16 cellular contexts compared by ENCODE assay signal in genomic region chr5:38601843-38602424, GRCh38. TPM values are rescaled to one million over a fixed set of nuclear protein-coding genes. Genes with fewer than 3 reads are reported as not detected.
DNase-seq lines count a peak whose midpoint lies in the region; ATAC-seq and TF ChIP-seq lines count a peak whose summit lies in the region.
"Had no signal": no experiment of that assay in that cellular context is flagged by ENCODE, and none has a peak within 500 bp of the region (broad histone marks: within the 10 kb centered on the region; RNA-seq: fewer than 3 reads in every experiment).

No MANE protein-coding gene starts in this region.

- no peak overlapping the region for H3K4me3 Mint-ChIP-seq in type B pancreatic cell

- ATAC-seq in right cardiac atrium, result peak in 1 of 2 donors; percentile 20
- ATAC-seq: left colon had no signal

- peaks cover 12 to 18% of the 10 kb centered on the region in 2 donors for H3K4me1 ChIP-seq in ascending aorta
- H3K4me1 ChIP-seq in right cardiac atrium (ENCODE audit: control insufficient read depth, insufficient read depth, low read length), result peaks cover 9% of the 10 kb centered on the region

- intact Hi-C loops in ascending aorta (cut with DNase I) (no loop called here), right cardiac atrium (cut with DNase I) (no loop called here)

- no peaks in the 10 kb centered on the region for H3K36me3 ChIP-seq in ascending aorta

- H3K27ac ChIP-seq in ascending aorta (peak overlapping the region; percentile 44 to 78), right cardiac atrium (ENCODE audit: low read length) (peak overlapping the region; percentile 66)

- no peaks in the 10 kb centered on the region for H3K36me3 Mint-ChIP-seq in type B pancreatic cell

- WGBS in right cardiac atrium, result 65% methylated on average over 4 of the region's 4 CpGs

- DNase-seq in NCI-H2227 treated with DMSO at 0.1 percent for 48 hours (lab: John Stamatoyannopoulos, UW) (peak; percentile 15), NCI-H2227 (lab: John Stamatoyannopoulos, UW; ENCODE audit: unreplicated experiment) (no peak), ascending aorta (ENCODE audit: low spot score in 2 of 2) (no peak), right cardiac atrium (no peak), type B pancreatic cell (ENCODE audit: extremely low spot score, unreplicated experiment) (no peak), T-helper 2 cell (no peak), midbrain (lab: John Stamatoyannopoulos, UW) (no peak)
- DNase-seq in central memory CD4-positive, alpha-beta T cell, result no peak
- DNase-seq: 8988T; activated CD4-positive, CD25-positive, alpha-beta regulatory T cell; DMS 273 treated with DMSO at 0.1 percent for 48 hours; erythroblast; left colon; NCI-H446; nucleus accumbens; SIG-M5 had no signal

- H3K9me3 Mint-ChIP-seq in type B pancreatic cell, result peaks cover 5% of the 10 kb centered on the region

- TF ChIP-seq CTCF in ascending aorta (IDR thresholded peaks at IDR 0.05), result no peak
- TF ChIP-seq CTCF in type B pancreatic cell (conservative IDR thresholded peaks at IDR 0.05), result no peak

- no peaks in the 10 kb centered on the region for H3K27me3 Mint-ChIP-seq in type B pancreatic cell

- H3K4me1 Mint-ChIP-seq in type B pancreatic cell (ENCODE audit: unreplicated experiment), result peaks cover 14% of the 10 kb centered on the region

- no peaks in the 10 kb centered on the region for H3K9me3 ChIP-seq in ascending aorta
- H3K9me3 ChIP-seq in right cardiac atrium (ENCODE audit: control insufficient read depth, low read length), result no peaks in the 10 kb centered on the region

- no peaks in the 10 kb centered on the region for H3K27me3 ChIP-seq in ascending aorta
- no peaks in the 10 kb centered on the region for H3K27me3 ChIP-seq in right cardiac atrium (ENCODE audit: control insufficient read depth, insufficient read depth)

- peak overlapping the region; percentile 26 for H3K27ac Mint-ChIP-seq in type B pancreatic cell

- no peak overlapping the region for H3K4me3 ChIP-seq in ascending aorta
- no peak overlapping the region for H3K4me3 ChIP-seq in right cardiac atrium (ENCODE audit: low read length)

RNA-seq across cellular contexts. Expression of gene LIFR, which starts 45.5 kb away (rescaled TPM):
- 116 TPM for total RNA-seq in ascending aorta
- total RNA-seq in right cardiac atrium, result 10 to 100 TPM; 45.3 to 66.9 (median 63.4) TPM
- polyA plus RNA-seq in right cardiac atrium, result 16.8 TPM
- total RNA-seq in type B pancreatic cell (ENCODE audit: low replicate concordance), result 15.6 and 32.7 TPM in 2 replicates
